ENCODE assay signal across 10 cellular contexts in the genomic region with DNA sequence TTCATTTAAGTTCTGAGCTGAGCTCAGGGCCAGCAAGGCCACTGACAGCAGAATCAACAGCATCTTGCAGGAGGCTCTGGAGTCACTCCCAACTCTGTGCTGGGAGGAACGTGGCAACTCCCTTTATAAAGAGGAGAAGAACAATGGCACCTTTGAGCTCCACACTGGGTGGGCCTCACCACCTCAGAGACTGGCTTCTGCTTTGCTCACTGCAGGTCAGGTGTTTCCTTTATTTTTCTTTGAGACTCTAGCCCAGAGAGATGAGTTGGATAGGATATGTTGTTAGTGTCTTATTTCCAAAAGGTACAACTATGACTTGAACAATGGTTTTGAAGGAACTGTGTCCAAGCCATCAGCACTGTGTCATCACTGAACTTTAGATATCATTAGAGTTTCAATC. TPM values are rescaled to one million over a fixed set of nuclear protein-coding genes. Genes with fewer than 3 reads are reported as not detected.
"Had no signal": no experiment of that assay in that cellular context is flagged by ENCODE, and none has a peak within 500 bp of the region (broad histone marks: within the 10 kb centered on the region; RNA-seq: fewer than 3 reads in every experiment).

A gene (minus strand): TSS at position 101 of the 400 bp plus-strand sequence. CDS start 38 bp downstream, at position 63.

RNA-seq across cellular contexts. Expression of the gene that starts here (rescaled TPM):
- total RNA-seq: OCI-LY7, PC-3, PC-9, Peyer's patch, Right ventricle myocardium inferior, Right ventricle myocardium superior, RPMI7951, SJCRH30, SJSA1, SK-MEL-5 had no signal
